ENCODE assay signal across 8 cellular contexts in genomic region chr2:197310271-197310939, GRCh38. TPM values are rescaled to one million over a fixed set of nuclear protein-coding genes. Genes with fewer than 3 reads are reported as not detected.
DNase-seq lines count a peak whose midpoint lies in the region; ATAC-seq, FAIRE-seq and TF ChIP-seq lines count a peak whose summit lies in the region.

Gene ANKRD44 (minus strand): TSS chr2:197310780. CDS start chr2:197310604, 176 bp downstream.

- peaks cover 58% of the 10 kb centered on the region for H3K4me1 Mint-ChIP-seq in T-helper 1 cell treated with Interleukin-12 subunit alpha and Interleukin-12 subunit beta and Interleukin-4 antibody, amounts not matched to agents 30 μg/mL and 1 μg/mL, for 36 hours (ENCODE audit: low read depth)

- peak; percentile 81 for ATAC-seq in HG02798 (IDR thresholded peaks at IDR 0.05; ENCODE audit: poor library complexity, unreplicated experiment)

- TF ChIP-seq POLR2A in GM12892 (IDR thresholded peaks at IDR 0.05; ENCODE audit: low read depth, low read length): peak; percentile 53; the same call in 1 of the 2 replicates

- H3K4me1 ChIP-seq in left ventricle myocardium inferior: peaks cover 46% of the 10 kb centered on the region

- DNase-seq in GM12892 (ENCODE audit: insufficient read length): peak; percentile 75
- DNase-seq in NCI-H1436 (lab: John Stamatoyannopoulos, UW): peak; percentile 61
- peak; percentile 77 for DNase-seq in amniotic stem cell (lab: John Stamatoyannopoulos, UW)
- DNase-seq in left ventricle myocardium inferior: peak; percentile 93
- DNase-seq in pulmonary artery endothelial cell (ENCODE audit: low read depth, low spot score): peak; percentile 13
- DNase-seq in urothelium cell line (ENCODE audit: low spot score): peak; percentile 91

- TF ChIP-seq CTCF in left ventricle myocardium inferior (IDR thresholded peaks at IDR 0.05; ENCODE audit: borderline replicate concordance): peak; percentile 61

- intact Hi-C loops in left ventricle myocardium inferior (cut with micrococcal nuclease): loop anchor here (10.0 kb wide), 1 partner anchor 196 kb away; no protein-coding TSS in a partner anchor

- H3K4me3 Mint-ChIP-seq in T-helper 1 cell treated with Interleukin-12 subunit alpha and Interleukin-12 subunit beta and Interleukin-4 antibody, amounts not matched to agents 30 μg/mL and 1 μg/mL, for 36 hours: peak within 1 kb of the TSS; percentile 91

- peaks cover 22% of the 10 kb centered on the region for H3K36me3 Mint-ChIP-seq in T-helper 1 cell treated with Interleukin-12 subunit alpha and Interleukin-12 subunit beta and Interleukin-4 antibody, amounts not matched to agents 30 μg/mL and 1 μg/mL, for 36 hours (ENCODE audit: low read depth)

- H3K4me3 ChIP-seq in left ventricle myocardium inferior: peak within 1 kb of the TSS; percentile 80

- no peaks in the 10 kb centered on the region for H3K36me3 ChIP-seq in left ventricle myocardium inferior

- H3K27me3 ChIP-seq in left ventricle myocardium inferior (ENCODE audit: low read depth): no peaks in the 10 kb centered on the region

- no peaks in the 10 kb centered on the region for H3K27me3 Mint-ChIP-seq in T-helper 1 cell treated with Interleukin-12 subunit alpha and Interleukin-12 subunit beta and Interleukin-4 antibody, amounts not matched to agents 30 μg/mL and 1 μg/mL, for 36 hours (ENCODE audit: low read depth)

- FAIRE-seq in GM12892 (lab: Jason Lieb, UNC): peak; percentile 95
- peak; percentile 85 for FAIRE-seq in urothelium cell line (lab: Jason Lieb, UNC)

- no peaks in the 10 kb centered on the region for H3K9me3 Mint-ChIP-seq in T-helper 1 cell treated with Interleukin-12 subunit alpha and Interleukin-12 subunit beta and Interleukin-4 antibody, amounts not matched to agents 30 μg/mL and 1 μg/mL, for 36 hours

- no peaks in the 10 kb centered on the region for H3K9me3 ChIP-seq in left ventricle myocardium inferior (replicated peaks)

- H3K27ac Mint-ChIP-seq in T-helper 1 cell treated with Interleukin-12 subunit alpha and Interleukin-12 subunit beta and Interleukin-4 antibody, amounts not matched to agents 30 μg/mL and 1 μg/mL, for 36 hours: peak within 1 kb of the TSS; percentile 86

- peak within 1 kb of the TSS; percentile 83 for H3K27ac ChIP-seq in left ventricle myocardium inferior (replicated peaks)

RNA-seq across cellular contexts. Expression of gene ANKRD44, which starts in this region (rescaled TPM):
- polyA plus RNA-seq in GM12892 (2012; ENCODE audit: missing spikeins): 32.8 TPM
- total RNA-seq in left ventricle myocardium inferior (7.1 TPM), pulmonary artery endothelial cell (9.3 and 13.7 TPM in 2 replicates)

Comparison
In these comparisons a context has a peak if more than half of its experiments do, and no peak if none do; other contexts are left out.
1. Peak in every context shown above with its lines: DNase-seq, ATAC-seq, H3K4me3 ChIP-seq and H3K27ac ChIP-seq.
2. DNase-seq: peak in every context shown above with its lines; median percentile 93 in left ventricle myocardium inferior; 91 in urothelium cell line; 77 in amniotic stem cell; 75 in GM12892; 61 in NCI-H1436; 13 in pulmonary artery endothelial cell.